36 cellular contexts compared by ENCODE assay signal in genomic region chr2:142940606-142941223, GRCh38.
DNase-seq lines count a peak whose midpoint lies in the region; ATAC-seq, FAIRE-seq and TF ChIP-seq lines count a peak whose summit lies in the region.
"Had no signal": no experiment of that assay in that cellular context is flagged by ENCODE, and none has a peak within 500 bp of the region (broad histone marks: within the 10 kb centered on the region; RNA-seq: fewer than 3 reads in every experiment).

No MANE protein-coding gene starts in this region.

- TF ChIP-seq CTCF in GM23338 (conservative IDR thresholded peaks at IDR 0.05; ENCODE audit: low read depth in 2 of 2) = no peak

- peak; percentile 5 for FAIRE-seq in GM12892 (lab: Jason Lieb, UNC)
- FAIRE-seq: endometrium, frontal cortex, HTR-8/SVneo had no signal

- H3K36me3 Mint-ChIP-seq in GM23338 (ENCODE audit: low read depth) (no peaks in the 10 kb centered on the region), naive B cell (peaks cover 7 to 19% of the 10 kb centered on the region in 2 donors)
- H3K36me3 Mint-ChIP-seq: activated naive CD4-positive, alpha-beta T cell treated with anti-CD3 and anti-CD28 coated beads, Interleukin-2, amount 50 U/mL, for 24 hours; naive thymus-derived CD8-positive, alpha-beta T cell had no signal

- no peaks in the 10 kb centered on the region for H3K36me3 ChIP-seq in GM23338 (ENCODE audit: insufficient read depth)
- H3K36me3 ChIP-seq: brain microvascular endothelial cell, esophagus squamous epithelium, SJCRH30, transverse colon had no signal

- no peak overlapping the region for H3K4me2 ChIP-seq in GM23338

- ATAC-seq in GM23338 (peak; percentile 36; the same call in 1 of the 3 replicates), naive B cell (ENCODE audit: low read depth in 2 of 2) (no peak), GM19455 (IDR thresholded peaks at IDR 0.05; ENCODE audit: unreplicated experiment) (no peak), HG03565 (IDR thresholded peaks at IDR 0.05; ENCODE audit: unreplicated experiment) (no peak)
- ATAC-seq: naive thymus-derived CD8-positive, alpha-beta T cell; psoas muscle; sciatic nerve had no signal

- no peaks in the 10 kb centered on the region for H3K27me3 ChIP-seq in GM23338 (ENCODE audit: insufficient read depth)
- H3K27me3 ChIP-seq: brain microvascular endothelial cell, dorsolateral prefrontal cortex, esophagus squamous epithelium, transverse colon had no signal

- H3K4me1 ChIP-seq in GM23338 (ENCODE audit: insufficient read depth) = 0 out of 2 replicates have a peak, but pooled peaks cover 7% of the 10 kb centered on the region
- H3K4me1 ChIP-seq: psoas muscle, SJCRH30, transverse colon had no signal

- H4K20me1 ChIP-seq in GM23338 (replicated peaks; ENCODE audit: insufficient read depth) = no peaks in the 10 kb centered on the region

- H3K9me2 ChIP-seq in GM23338 (ENCODE audit: insufficient read depth) = peaks cover 1% of the 10 kb centered on the region; the same call in 1 of the 2 replicates

- DNase-seq in GM12892 (ENCODE audit: insufficient read length) = no peak
- no peak for DNase-seq in GM23338 (ENCODE audit: low spot score)
- peak; percentile 35 for DNase-seq in OCI-M1 (lab: John Stamatoyannopoulos, UW)
- no peak for DNase-seq in naive B cell
- DNase-seq in NCI-H524 treated with DMSO at 0.1 percent for 48 hours (lab: John Stamatoyannopoulos, UW) = no peak
- no peak for DNase-seq in T-helper 2 cell
- DNase-seq: ACHN; activated CD4-positive, alpha-beta T cell treated with anti-CD3 and anti-CD28 coated beads, Interleukin-2, amount 10 ng/mL, durations not matched to agents 24 days and 14 days; activated CD8-positive, alpha-beta memory T cell treated with anti-CD3 and anti-CD28 coated beads for 24 hours; activated T-cell treated with anti-CD3 and anti-CD28 coated beads for 4 hours; amygdala; brain microvascular endothelial cell; dorsolateral prefrontal cortex; esophagus squamous epithelium; HCEC 1CT; KG1; naive thymus-derived CD8-positive, alpha-beta T cell; NCI-H1436; NCI-H345; NCI-H774; occipital lobe; psoas muscle; SJCRH30; stimulated activated CD4-positive, alpha-beta T cell treated with anti-CD3 and anti-CD28 coated beads, Interleukin-12 subunit alpha, Interleukin-12 subunit beta, amount 100 ng/mL, for 4 hours; stimulated activated CD4-positive, alpha-beta T cell treated with anti-CD3 and anti-CD28 coated beads, Interleukin-4, amount 100 ng/mL, for 24 hours; SW 1271; T-helper 9 cell; transverse colon had no signal

- H3K4me3 ChIP-seq in GM23338 = no peak overlapping the region
- H3K4me3 ChIP-seq: dorsolateral prefrontal cortex, esophagus squamous epithelium, psoas muscle, SJCRH30, transverse colon had no signal

- H3K27ac Mint-ChIP-seq in GM23338 (no peak overlapping the region), naive B cell (peak overlapping the region in 4 of 6 donors; percentile 20 to 76 (median 26))
- H3K27ac Mint-ChIP-seq: activated CD4-positive, alpha-beta T cell treated with anti-CD3 and anti-CD28 coated beads, Interleukin-2, amount 10 ng/mL, durations not matched to agents 24 days and 14 days; activated naive CD4-positive, alpha-beta T cell treated with anti-CD3 and anti-CD28 coated beads, Interleukin-2, amount 50 U/mL, for 24 hours; naive thymus-derived CD8-positive, alpha-beta T cell had no signal

- no peak overlapping the region for H3K27ac ChIP-seq in GM23338 (ENCODE audit: low read depth)
- H3K27ac ChIP-seq: brain microvascular endothelial cell, dorsolateral prefrontal cortex, esophagus squamous epithelium, psoas muscle, SJCRH30, transverse colon, VCaP had no signal

- no peaks in the 10 kb centered on the region for H3K79me2 ChIP-seq in GM23338 (replicated peaks; ENCODE audit: insufficient read depth)

- no peaks in the 10 kb centered on the region; the same call in 2 of the 3 replicates for H3K9me3 Mint-ChIP-seq in GM23338
- peaks cover 0 to 2% (median 0%) of the 10 kb centered on the region in 7 donors for H3K9me3 Mint-ChIP-seq in naive B cell
- H3K9me3 Mint-ChIP-seq: activated CD4-positive, alpha-beta T cell treated with anti-CD3 and anti-CD28 coated beads, Interleukin-2, amount 10 ng/mL, durations not matched to agents 24 days and 14 days; activated naive CD4-positive, alpha-beta T cell treated with anti-CD3 and anti-CD28 coated beads, Interleukin-2, amount 50 U/mL, for 24 hours; naive thymus-derived CD8-positive, alpha-beta T cell had no signal

- H3F3A ChIP-seq in GM23338 (replicated peaks; ENCODE audit: low read depth) = no peaks in the 10 kb centered on the region

- TF ChIP-seq POLR2A in GM12892 (IDR thresholded peaks at IDR 0.05; ENCODE audit: low read depth, low read length) = no peak

- peaks cover 5% of the 10 kb centered on the region for H3K4me1 Mint-ChIP-seq in GM23338
- peaks cover 7 to 26% (median 11%) of the 10 kb centered on the region in 3 donors for H3K4me1 Mint-ChIP-seq in naive B cell
- H3K4me1 Mint-ChIP-seq: activated CD4-positive, alpha-beta T cell treated with anti-CD3 and anti-CD28 coated beads, Interleukin-2, amount 10 ng/mL, durations not matched to agents 24 days and 14 days; activated naive CD4-positive, alpha-beta T cell treated with anti-CD3 and anti-CD28 coated beads, Interleukin-2, amount 50 U/mL, for 24 hours; naive thymus-derived CD8-positive, alpha-beta T cell had no signal

- H3K27me3 Mint-ChIP-seq in GM23338 (ENCODE audit: insufficient read depth, low read depth, poor library complexity) (no peaks in the 10 kb centered on the region), naive B cell (no peaks in the 10 kb centered on the region)
- H3K27me3 Mint-ChIP-seq: activated naive CD4-positive, alpha-beta T cell treated with anti-CD3 and anti-CD28 coated beads, Interleukin-2, amount 50 U/mL, for 24 hours had no signal

- H2AFZ ChIP-seq in GM23338 = peak overlapping the region; percentile 63; the same call in 1 of the 2 replicates

- H3K4me3 Mint-ChIP-seq in GM23338 (no peak overlapping the region), naive B cell (no peak overlapping the region)
- H3K4me3 Mint-ChIP-seq: activated CD4-positive, alpha-beta T cell treated with anti-CD3 and anti-CD28 coated beads, Interleukin-2, amount 10 ng/mL, durations not matched to agents 24 days and 14 days; activated naive CD4-positive, alpha-beta T cell treated with anti-CD3 and anti-CD28 coated beads, Interleukin-2, amount 50 U/mL, for 24 hours; naive thymus-derived CD8-positive, alpha-beta T cell had no signal

TF ChIP-seq in GM23338, 12 proteins besides CTCF, POLR2A, EP300 and RAD21:
- no peak for TF ChIP-seq STAT1 (IDR thresholded peaks at IDR 0.05; ENCODE audit: unreplicated experiment)
